ENCODE assay signal across 26 cellular contexts in genomic region chr2:220243571-220243970, GRCh38.
"Had no signal": no experiment of that assay in that cellular context is flagged by ENCODE, and none has a peak within 500 bp of the region (broad histone marks: within the 10 kb centered on the region; RNA-seq: fewer than 3 reads in every experiment).

No MANE protein-coding gene starts in this region.

- ATAC-seq: mucosa of descending colon; natural killer cell treated with Interleukin-12 subunit alpha and Interleukin-12 subunit beta and Interleukin-15 and Interleukin-18, amount 100 ng/mL, for 72 hours; upper lobe of right lung; WTC11 had no signal

- H3K27me3 ChIP-seq: cardiac muscle cell, esophagus muscularis mucosa, right atrium auricular region, spleen, suprapubic skin, tibial artery, upper lobe of right lung had no signal

- H3K36me3 ChIP-seq: cardiac muscle cell, esophagus muscularis mucosa, left ventricle myocardium inferior, right atrium auricular region, spleen, suprapubic skin, tibial artery, upper lobe of right lung had no signal

- H3K4me3 ChIP-seq: cardiac muscle cell, esophagus muscularis mucosa, left ventricle myocardium inferior, lung, mucosa of descending colon, right atrium auricular region, spleen, suprapubic skin, tibial artery, upper lobe of right lung had no signal

- H3K4me1 ChIP-seq: esophagus muscularis mucosa, left ventricle myocardium inferior, right atrium auricular region, spleen, suprapubic skin, upper lobe of right lung had no signal

- DNase-seq: activated CD4-positive, alpha-beta memory T cell treated with anti-CD3 and anti-CD28 coated beads, Interleukin-2, amount 10 ng/mL, durations not matched to agents 7 days and 5 days; activated CD4-positive, alpha-beta T cell treated with anti-CD3 and anti-CD28 coated beads for 1 hour; activated CD4-positive, alpha-beta T cell treated with anti-CD3 and anti-CD28 coated beads, Interleukin-2, amount 10 ng/mL, durations not matched to agents 7 days and 5 days; activated CD8-positive, alpha-beta memory T cell treated with anti-CD3 and anti-CD28 coated beads, Interleukin-2, amount 50 U/mL, for 48 hours; activated gamma-delta T cell; activated naive CD4-positive, alpha-beta T cell treated with anti-CD3 and anti-CD28 coated beads, Interleukin-2, amount 10 ng/mL, durations not matched to agents 7 days and 5 days; activated naive CD8-positive, alpha-beta T cell treated with anti-CD3 and anti-CD28 coated beads, Interleukin-2, amount 10 ng/mL, durations not matched to agents 7 days and 5 days; activated T-cell treated with anti-CD3 and anti-CD28 coated beads, Interleukin-2, amount 50 U/mL, for 24 hours; amygdala; cerebellar nuclear complex; endodermal cell; left ventricle myocardium inferior; mesendoderm; mucosa of descending colon; spleen; stimulated activated naive CD4-positive, alpha-beta T cell; T-helper 2 cell; tibial artery; upper lobe of right lung had no signal

- H3K9me3 ChIP-seq: esophagus muscularis mucosa, left ventricle myocardium inferior, mucosa of descending colon, right atrium auricular region, suprapubic skin, tibial artery, upper lobe of right lung had no signal

- H3K27ac ChIP-seq: cardiac muscle cell, esophagus muscularis mucosa, left ventricle myocardium inferior, right atrium auricular region, spleen, suprapubic skin, tibial artery, upper lobe of right lung had no signal
